In the genomic region with DNA sequence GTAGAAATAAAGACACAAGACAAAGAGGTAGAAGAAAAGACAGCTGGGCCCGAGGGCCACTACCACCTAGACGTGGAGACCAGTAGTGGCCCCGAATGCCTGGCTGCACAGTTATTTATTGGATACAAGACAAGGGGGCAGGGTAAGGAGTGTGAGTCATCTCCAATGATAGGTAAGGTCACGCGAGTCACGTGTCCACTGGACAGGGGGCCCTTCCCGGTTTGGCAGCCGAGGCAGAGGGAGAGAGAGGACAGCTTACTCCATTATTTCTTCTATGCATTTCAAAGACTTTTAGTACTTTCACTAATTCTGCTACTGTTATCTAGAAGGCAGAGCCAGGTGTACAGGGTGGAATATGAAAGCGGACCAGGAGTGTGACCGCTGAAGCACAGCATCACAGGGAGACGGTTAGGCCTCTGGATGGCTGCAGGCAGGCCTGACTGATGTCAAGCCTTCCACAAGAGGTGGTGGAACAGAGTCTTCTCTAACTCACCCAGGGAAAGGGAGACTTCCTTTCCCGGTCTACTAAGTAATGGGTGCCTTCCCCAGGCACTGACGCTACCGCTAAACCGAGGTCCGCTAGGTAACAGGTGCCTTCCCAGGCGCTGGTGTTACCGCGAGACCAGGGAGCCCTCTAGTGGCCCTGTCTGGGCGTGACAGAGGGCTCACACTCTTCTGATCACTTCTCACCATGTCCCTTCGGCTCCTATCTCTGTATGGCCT, we compare ENCODE assay signal across 8 cellular contexts. TPM values are rescaled to one million over a fixed set of nuclear protein-coding genes. Genes with fewer than 3 reads are reported as not detected.
DNase-seq lines count a peak whose midpoint lies in the region; ATAC-seq, FAIRE-seq and TF ChIP-seq lines count a peak whose summit lies in the region.

No MANE protein-coding gene starts in this region.

- H3K4me2 ChIP-seq in OCI-LY7 (ENCODE audit: low read length), result peak overlapping the region; percentile 42; the same call in 1 of the 2 replicates

- H3K27ac ChIP-seq in OCI-LY7 (ENCODE audit: low read depth, low read length, poor library complexity, severe bottlenecking) (no peak overlapping the region), tibial nerve (no peak overlapping the region)

- TF ChIP-seq POLR2A in tibial nerve (IDR thresholded peaks at IDR 0.05), result no peak

- H4K20me1 ChIP-seq in OCI-LY7 (ENCODE audit: insufficient read depth, low read length), result no peaks in the 10 kb centered on the region

- FAIRE-seq in GM18507 (lab: Jason Lieb, UNC), result peak; percentile 68

- no peaks in the 10 kb centered on the region for H3K27me3 ChIP-seq in tibial nerve

- no peaks in the 10 kb centered on the region for H3K36me3 Mint-ChIP-seq in osteocyte (ENCODE audit: unreplicated experiment)

- no peak overlapping the region for H3K27ac Mint-ChIP-seq in osteocyte (ENCODE audit: unreplicated experiment)

- H3K9me3 Mint-ChIP-seq in osteocyte (ENCODE audit: unreplicated experiment), result peaks cover 3% of the 10 kb centered on the region

- in situ Hi-C loops in ACHN (cut with HindIII; ENCODE audit: low pct_ligation_motif_present, low pct_unique_long_range_greater_than_20kb, low sequenced_read_pairs), result no loop called here

- TF ChIP-seq CTCF in OCI-LY7 (conservative IDR thresholded peaks at IDR 0.05; ENCODE audit: low read length), result peak; percentile 88
- TF ChIP-seq CTCF in fibroblast of the aortic adventitia (IDR thresholded peaks at IDR 0.05; ENCODE audit: insufficient read depth, low read length), result peak; percentile 87
- TF ChIP-seq CTCF in osteocyte (IDR thresholded peaks at IDR 0.05), result peak; percentile 86
- TF ChIP-seq CTCF in tibial nerve (IDR thresholded peaks at IDR 0.05), result peak; percentile 44 to 63 (median 56)

- TF ChIP-seq EP300 in tibial nerve (IDR thresholded peaks at IDR 0.05), result no peak

- BruUV-seq in OCI-LY7 (replicated peaks; lab: Mats Ljungman, UMichigan), result no TSS peak

- no peaks in the 10 kb centered on the region for H3K9me2 ChIP-seq in OCI-LY7 (ENCODE audit: insufficient read depth, low read length)

- peak; percentile 70 for ATAC-seq in HG03378 (IDR thresholded peaks at IDR 0.05; ENCODE audit: unreplicated experiment)

- peak overlapping the region; percentile 16; the same call in 1 of the 2 replicates for H2AFZ ChIP-seq in OCI-LY7 (ENCODE audit: low read length)

- 52 to 54% methylated on average over 21 of the region's 21 CpGs for WGBS in tibial nerve, 2 donors

- H3K4me1 ChIP-seq in OCI-LY7 (ENCODE audit: insufficient read depth, low read length, poor library complexity, severe bottlenecking), result peaks cover 9% of the 10 kb centered on the region
- no peaks in the 10 kb centered on the region for H3K4me1 ChIP-seq in tibial nerve

- peaks cover 6% of the 10 kb centered on the region; the same call in 1 of the 2 replicates for H3K9me3 ChIP-seq in OCI-LY7 (ENCODE audit: low read length)
- H3K9me3 ChIP-seq in tibial nerve, result peaks cover 0 to 7% (median 0%) of the 10 kb centered on the region in 4 donors

- CTCF ChIA-PET in OCI-LY7 (lab: Charles Lee; ENCODE audit: unreplicated experiment), result no interaction called here

- H3K79me2 ChIP-seq in OCI-LY7 (ENCODE audit: insufficient read depth, low read depth, low read length), result no peaks in the 10 kb centered on the region

- intact Hi-C loops in OCI-LY7 (cut with micrococcal nuclease; ENCODE audit: unreplicated experiment), result loop anchor here (1.0 to 2.0 kb wide), 3 partner anchors 75 to 96 kb away; no protein-coding TSS in a partner anchor

- DNase-seq in ACHN (peak; percentile 58), GM18507 (ENCODE audit: extremely low spot score, insufficient read length, low read depth) (peak; percentile 22), OCI-LY7 (ENCODE audit: low spot score) (peak; percentile 85), fibroblast of the aortic adventitia (ENCODE audit: low read depth) (peak; percentile 48), osteocyte (ENCODE audit: extremely low spot score, unreplicated experiment) (no peak), tibial nerve (ENCODE audit: low spot score in 2 of 2) (peak in 1 of 2 donors; percentile 41)
- DNase-seq in activated T-cell treated with anti-CD3 and anti-CD28 coated beads, Interleukin-2, amount 50 U/mL, for 48 hours, result peak; percentile 78 to 80

- H3K4me1 Mint-ChIP-seq in osteocyte (ENCODE audit: unreplicated experiment), result peaks cover 2% of the 10 kb centered on the region

- peaks cover 23% of the 10 kb centered on the region for H3K27me3 Mint-ChIP-seq in osteocyte (ENCODE audit: unreplicated experiment)

- POLR2A ChIA-PET in OCI-LY7 (lab: Charles Lee), result interaction anchor here (0.5 to 1.4 kb wide), 3 partner anchors 12 to 325 kb away, joined by 3 to 4 read pairs (median 3); no protein-coding TSS in a partner anchor

- no peak overlapping the region for H3K4me3 ChIP-seq in OCI-LY7 (ENCODE audit: low read depth, low read length, poor library complexity, severe bottlenecking)
- H3K4me3 ChIP-seq in fibroblast of the aortic adventitia (ENCODE audit: low read depth, low read length), result no peak overlapping the region
- no peak overlapping the region for H3K4me3 ChIP-seq in tibial nerve

- no peak overlapping the region for H3K4me3 Mint-ChIP-seq in osteocyte (ENCODE audit: unreplicated experiment)

- no peaks in the 10 kb centered on the region; the same call in 1 of the 2 replicates for H3K36me3 ChIP-seq in OCI-LY7 (ENCODE audit: insufficient read depth, low read length)
- no peaks in the 10 kb centered on the region for H3K36me3 ChIP-seq in tibial nerve

RNA-seq across cellular contexts. Expression of a gene that starts 44.9 kb away (rescaled TPM):
- 6.5 and 9.9 TPM in 2 replicates for total RNA-seq in OCI-LY7 (2014; rRNA removed; shearing (Covaris generic))
- total RNA-seq in OCI-LY7 (2022) (8.7 and 12.8 TPM in 2 replicates), fibroblast of the aortic adventitia (ENCODE audit: low replicate concordance) (6.8 and 14.5 TPM in 2 replicates), osteocyte (3.5 and 6.4 TPM in 2 replicates), tibial nerve (10 to 100 TPM in 2 of 4 donors, 1 to 10 TPM in 2; 5.1 to 28.4 (median 10.1) TPM)

RNA-seq across cellular contexts. Expression of a gene that starts 45.0 kb away (rescaled TPM):
- total RNA-seq in OCI-LY7 (2014; rRNA removed; shearing (Covaris generic)), result 58.8 and 86.8 TPM in 2 replicates
- total RNA-seq in OCI-LY7 (2022) (55.0 and 58.5 TPM in 2 replicates), fibroblast of the aortic adventitia (ENCODE audit: low replicate concordance) (14.0 and 16.4 TPM in 2 replicates), osteocyte (7.4 and 8.2 TPM in 2 replicates), tibial nerve (10 to 100 TPM in 3 of 4 donors, 1 to 10 TPM in 1; 4.7 to 16.1 (median 10.3) TPM)

RNA-seq across cellular contexts. Expression of a gene that starts 51.9 kb away (rescaled TPM):
- total RNA-seq in OCI-LY7 (2014; rRNA removed; shearing (Covaris generic)), result 28.8 and 38.8 TPM in 2 replicates
- total RNA-seq in OCI-LY7 (2022) (35.5 and 36.6 TPM in 2 replicates), fibroblast of the aortic adventitia (ENCODE audit: low replicate concordance) (0.09 and 2.7 TPM in 2 replicates), osteocyte (not detected in 2 replicates), tibial nerve (1 to 10 TPM in 3 of 4 donors, under 1 TPM in 1; 0.44 to 6.5 (median 3.6) TPM)
